Comparison of ENCODE assay signal across 8 cellular contexts in the genomic region with DNA sequence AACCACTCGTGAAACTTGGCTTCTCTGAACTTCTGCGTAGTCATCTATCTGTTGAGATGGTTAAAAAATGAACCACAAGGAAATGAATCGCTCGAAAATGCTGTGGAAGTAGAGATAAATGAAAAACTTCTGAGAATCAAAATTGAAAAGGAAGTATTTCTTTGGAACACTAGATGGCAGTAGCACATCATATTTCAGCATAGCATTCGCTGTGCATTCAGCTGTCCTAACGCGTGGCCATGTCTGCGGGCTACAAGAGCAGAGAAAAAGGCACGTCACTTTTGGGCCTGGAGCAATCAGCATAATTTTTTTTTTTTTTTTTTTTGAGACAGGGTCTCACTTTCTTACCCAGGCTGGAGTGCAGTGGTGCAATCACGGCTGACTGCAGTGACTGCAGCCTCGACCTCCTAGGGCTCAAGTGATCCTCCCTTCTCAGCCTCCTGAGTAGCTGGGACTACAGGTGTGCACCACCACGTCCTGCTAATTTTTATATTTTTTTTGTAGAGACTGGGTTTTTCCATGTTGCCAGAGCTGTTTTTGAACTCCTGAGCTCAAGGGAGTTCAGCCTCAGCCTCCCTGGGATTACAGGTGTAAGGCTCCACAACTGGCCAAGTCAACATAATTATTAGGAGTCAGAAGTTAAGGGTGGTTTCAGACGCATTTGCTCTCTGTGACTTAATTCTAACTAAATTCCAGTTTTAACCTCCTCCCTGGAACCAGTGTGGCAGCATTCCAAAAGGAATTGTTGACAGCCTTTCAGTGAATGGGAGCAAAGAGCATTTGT. TPM values are rescaled to one million over a fixed set of nuclear protein-coding genes. Genes with fewer than 3 reads are reported as not detected.
A peak's percentile ranks its signal among the peaks of the same experiment; 100 is the strongest.
DNase-seq lines count a peak whose midpoint lies in the region; ATAC-seq and TF ChIP-seq lines count a peak whose summit lies in the region.

No MANE protein-coding gene starts in this region.

- H3K36me3 ChIP-seq in tibial artery = no peaks in the 10 kb centered on the region

- H3K9me3 Mint-ChIP-seq in activated CD4-positive, alpha-beta T cell treated with anti-CD3 and anti-CD28 coated beads, Interleukin-2, amount 10 ng/mL, durations not matched to agents 7 days and 5 days = no peaks in the 10 kb centered on the region

- peaks cover 8% of the 10 kb centered on the region for H3K4me1 Mint-ChIP-seq in activated CD4-positive, alpha-beta T cell treated with anti-CD3 and anti-CD28 coated beads, Interleukin-2, amount 10 ng/mL, durations not matched to agents 7 days and 5 days

- POLR2A ChIA-PET in activated CD4-positive, alpha-beta T cell treated with anti-CD3 and anti-CD28 coated beads, Interleukin-2, amount 10 ng/mL, durations not matched to agents 7 days and 5 days (lab: Charles Lee) = interaction anchor here (0.6 kb wide), 2 partner anchors 39 to 342 kb away, joined by 3 to 4 read pairs; no protein-coding TSS in a partner anchor

- H3K36me3 Mint-ChIP-seq in activated CD4-positive, alpha-beta T cell treated with anti-CD3 and anti-CD28 coated beads, Interleukin-2, amount 10 ng/mL, durations not matched to agents 7 days and 5 days (ENCODE audit: low read depth) = no peaks in the 10 kb centered on the region

- ATAC-seq in GM18520 (IDR thresholded peaks at IDR 0.05; ENCODE audit: unreplicated experiment) (peak; percentile 69), HG03378 (IDR thresholded peaks at IDR 0.05; ENCODE audit: unreplicated experiment) (peak; percentile 71)

- peak; percentile 57 to 72 for TF ChIP-seq CTCF in tibial artery (IDR thresholded peaks at IDR 0.05)

- no peak overlapping the region for H3K4me3 Mint-ChIP-seq in activated CD4-positive, alpha-beta T cell treated with anti-CD3 and anti-CD28 coated beads, Interleukin-2, amount 10 ng/mL, durations not matched to agents 7 days and 5 days

- H3K27me3 Mint-ChIP-seq in activated CD4-positive, alpha-beta T cell treated with anti-CD3 and anti-CD28 coated beads, Interleukin-2, amount 10 ng/mL, durations not matched to agents 7 days and 5 days = peaks cover 43% of the 10 kb centered on the region

- no peak overlapping the region for H3K27ac ChIP-seq in tibial artery

- H3K27ac Mint-ChIP-seq in activated CD4-positive, alpha-beta T cell treated with anti-CD3 and anti-CD28 coated beads, Interleukin-2, amount 10 ng/mL, durations not matched to agents 7 days and 5 days = no peak overlapping the region

- DNase-seq in AML-193 (lab: John Stamatoyannopoulos, UW) (peak; percentile 72 to 80), NCI-H460 (ENCODE audit: extremely low read depth, low read depth) (peak; percentile 44), epidermal melanocyte (ENCODE audit: insufficient read length, low spot score) (peak; percentile 79), mucosa of gallbladder (ENCODE audit: low spot score) (peak; percentile 33), tibial artery (peak in 1 of 2 donors; percentile 44)
- peak; percentile 56 for DNase-seq in activated CD4-positive, alpha-beta T cell treated with anti-CD3 and anti-CD28 coated beads, Interleukin-2, amount 10 ng/mL, durations not matched to agents 7 days and 5 days

- CTCF ChIA-PET in activated CD4-positive, alpha-beta T cell treated with anti-CD3 and anti-CD28 coated beads, Interleukin-2, amount 10 ng/mL, durations not matched to agents 7 days and 5 days (lab: Charles Lee) = interaction anchor here (0.7 to 3.0 kb wide), 8 partner anchors 10 to 1448 kb away, joined by 3 to 19 read pairs (median 6); no protein-coding TSS in a partner anchor

- H3K9me3 ChIP-seq in tibial artery = no peaks in the 10 kb centered on the region

- H3K4me3 ChIP-seq in tibial artery = no peak overlapping the region

- no peaks in the 10 kb centered on the region for H3K4me1 ChIP-seq in tibial artery

- intact Hi-C loops in tibial artery (cut with DNase I; ENCODE audit: low total_unique reads) = loop anchor here (5.0 to 10.0 kb wide), 3 partner anchors 289 to 651 kb away; a partner anchor contains a TSS

- H3K27me3 ChIP-seq in tibial artery = peaks cover 0 to 8% of the 10 kb centered on the region in 2 donors

RNA-seq across cellular contexts. Expression of a gene that starts 8.8 kb away (rescaled TPM):
- 87.1 and 90.5 TPM in 2 replicates for total RNA-seq in NCI-H460 (2014; rRNA removed; shearing (Covaris generic))
- polyA plus RNA-seq in NCI-H460 (2014; cell fraction: nucleus; rRNA removed) = 57.7 and 68.0 TPM in 2 replicates
- 1 to 10 TPM; 4.6 to 4.7 TPM for total RNA-seq in activated CD4-positive, alpha-beta T cell treated with anti-CD3 and anti-CD28 coated beads, Interleukin-2, amount 10 ng/mL, durations not matched to agents 7 days and 5 days
- total RNA-seq in mucosa of gallbladder = 99.6 TPM

RNA-seq across cellular contexts. Expression of a gene that starts 45.7 kb away (rescaled TPM):
- total RNA-seq in NCI-H460 (2014; rRNA removed; shearing (Covaris generic)) = 0.62 and 0.78 TPM in 2 replicates
- polyA plus RNA-seq in NCI-H460 (2014; cell fraction: nucleus; rRNA removed) = 0.01 and 0.04 TPM in 2 replicates
- under 1 TPM; 0.05 to 0.06 TPM for total RNA-seq in activated CD4-positive, alpha-beta T cell treated with anti-CD3 and anti-CD28 coated beads, Interleukin-2, amount 10 ng/mL, durations not matched to agents 7 days and 5 days
- total RNA-seq in mucosa of gallbladder = 17.6 TPM

Comparison
In these comparisons a context has a peak if more than half of its experiments do, and no peak if none do; other contexts are left out.
1. RNA of a gene that starts 8.8 kb away (total RNA-seq): 99.6 TPM in mucosa of gallbladder (single experiment) and 87.1 to 90.5 TPM in NCI-H460; 4.6 to 4.7 TPM in activated CD4-positive, alpha-beta T cell treated with anti-CD3 and anti-CD28 coated beads, Interleukin-2, amount 10 ng/mL, durations not matched to agents 7 days and 5 days; every median in the first group is over 10 times any median in the second.
2. RNA of a gene that starts 45.7 kb away (total RNA-seq): 17.6 TPM in mucosa of gallbladder (single experiment); 0.62 to 0.78 TPM in NCI-H460 and 0.05 to 0.06 TPM in activated CD4-positive, alpha-beta T cell treated with anti-CD3 and anti-CD28 coated beads, Interleukin-2, amount 10 ng/mL, durations not matched to agents 7 days and 5 days; every median in the first group is over 10 times any median in the second.